In genomic region chr6:18424201-18424600, GRCh38 we compare ENCODE assay signal across 22 cellular contexts. TPM values are rescaled to one million over a fixed set of nuclear protein-coding genes. Genes with fewer than 3 reads are reported as not detected.
DNase-seq lines count a peak whose midpoint lies in the region; TF ChIP-seq lines count a peak whose summit lies in the region.
"Had no signal": no experiment of that assay in that cellular context is flagged by ENCODE, and none has a peak within 500 bp of the region (broad histone marks: within the 10 kb centered on the region; RNA-seq: fewer than 3 reads in every experiment).

No MANE protein-coding gene starts in this region.

- BruUV-seq in PC-9 (replicated peaks; lab: Mats Ljungman, UMichigan): no TSS peak

- POLR2A ChIA-PET in PC-9 (lab: Charles Lee; ENCODE audit: unreplicated experiment): no interaction called here
- POLR2A ChIA-PET in GM10248 (lab: Yijun Ruan, JAX): no interaction called here

- intact Hi-C loops in PC-9 (cut with micrococcal nuclease; ENCODE audit: unreplicated experiment): no loop called here
- intact Hi-C loops in thyroid gland (cut with DNase I): no loop called here

- DNase-seq in DMS79 treated with DMSO at 0.1 percent for 48 hours (lab: John Stamatoyannopoulos, UW) (peak; percentile 36), PC-9 (no peak), left kidney (ENCODE audit: low read depth, low spot score) (peak; percentile 21), thyroid gland (peak; percentile 66 to 74), NCI-H2029 (lab: John Stamatoyannopoulos, UW) (no peak), GM10248 (ENCODE audit: extremely low spot score) (no peak), OCI-M2 (lab: John Stamatoyannopoulos, UW; ENCODE audit: unreplicated experiment) (no peak)
- DNase-seq: C1 segment of cervical spinal cord; CD4-positive, alpha-beta memory T cell; COR-L47; H7; Kasumi-1; MV-4-11; NCI-H1105; NCI-H1436 treated with DMSO at 0.1 percent for 48 hours; NCI-H1930; NCI-H2171; NCI-H226; NCI-H510A treated with DMSO at 0.1 percent for 48 hours; SJCRH30 had no signal

- H3K9me3 ChIP-seq in PC-9 (ENCODE audit: insufficient read depth, low read depth) (0 out of 2 replicates have a peak, but pooled peaks cover 8% of the 10 kb centered on the region), thyroid gland (no peaks in the 10 kb centered on the region)
- H3K9me3 ChIP-seq: SJCRH30 had no signal

- TF ChIP-seq POLR2A in thyroid gland (IDR thresholded peaks at IDR 0.05): peak in 1 of 2 donors; percentile 3

- no peaks in the 10 kb centered on the region for H4K20me1 ChIP-seq in PC-9 (ENCODE audit: insufficient read depth)

- H3K4me1 ChIP-seq in PC-9 (replicated peaks; ENCODE audit: insufficient read depth) (peaks cover 29% of the 10 kb centered on the region), thyroid gland (peaks cover 80 to 81% of the 10 kb centered on the region in 2 donors)
- H3K4me1 ChIP-seq: SJCRH30 had no signal

- no peaks in the 10 kb centered on the region for H3K79me2 ChIP-seq in PC-9 (ENCODE audit: low read depth)

- H3K36me3 ChIP-seq in PC-9 (ENCODE audit: low read depth) (0 out of 2 replicates have a peak, but pooled peaks cover 3% of the 10 kb centered on the region), thyroid gland (no peaks in the 10 kb centered on the region)
- H3K36me3 ChIP-seq: SJCRH30 had no signal

- H3K9me2 ChIP-seq in PC-9 (ENCODE audit: insufficient read depth): no peaks in the 10 kb centered on the region

- WGBS in thyroid gland, 2 donors: 16 to 33% methylated on average over 2 of the region's 2 CpGs

- TF ChIP-seq CTCF in PC-9 (conservative IDR thresholded peaks at IDR 0.05) (no peak), thyroid gland (IDR thresholded peaks at IDR 0.05) (no peak), GM10248 (IDR thresholded peaks at IDR 0.05; ENCODE audit: control extremely low read depth, extremely low read depth, low read depth, missing control alignments) (no peak)

- CTCF ChIA-PET in PC-9 (lab: Charles Lee): no interaction called here
- CTCF ChIA-PET in GM10248 (lab: Yijun Ruan, JAX): no interaction called here

- H3K27me3 ChIP-seq in PC-9 (ENCODE audit: insufficient read depth, low read depth): no peaks in the 10 kb centered on the region
- H3K27me3 ChIP-seq in thyroid gland: no peaks in the 10 kb centered on the region
- H3K27me3 ChIP-seq: SJCRH30 had no signal

- H3K27ac ChIP-seq in PC-9 (0 out of 2 replicates have a peak overlapping the region, but pooled peaks have one; percentile 0), thyroid gland (peak overlapping the region; percentile 79 to 89 (median 88))
- H3K27ac ChIP-seq: SJCRH30 had no signal

- H3K4me3 ChIP-seq in PC-9 (no peak overlapping the region), thyroid gland (replicated peaks in 1 of 3) (no peak overlapping the region)
- H3K4me3 ChIP-seq: K562, SJCRH30 had no signal

- H2AFZ ChIP-seq in PC-9: no peak overlapping the region

- peaks cover 9% of the 10 kb centered on the region for H3F3A ChIP-seq in PC-9 (ENCODE audit: insufficient read depth, low read depth)

- no peak overlapping the region for H3K4me2 ChIP-seq in PC-9

RNA-seq across cellular contexts. Expression of gene RNF144B, which starts 37.1 kb away (rescaled TPM):
- total RNA-seq in PC-9 (2021) (26.2 and 34.5 TPM in 2 replicates), thyroid gland (100 to 1,000 TPM in 2 of 4 donors, 10 to 100 TPM in 2; 67.3 to 143 (median 114) TPM)
- total RNA-seq: K562, RPMI7951 had no signal

Comparison
In these comparisons a context has a peak if more than half of its experiments do, and no peak if none do; other contexts are left out.
1. DNase-seq: peak in DMS79 treated with DMSO at 0.1 percent for 48 hours (single experiment), left kidney (single experiment) and thyroid gland (2 of 2); none in PC-9 (0 of 2), NCI-H2029 (single experiment), GM10248 (single experiment) and OCI-M2 (single experiment).